ENCODE assay signal across 14 cellular contexts in genomic region chr9:131707050-131707449, GRCh38. TPM values are rescaled to one million over a fixed set of nuclear protein-coding genes. Genes with fewer than 3 reads are reported as not detected.
DNase-seq lines count a peak whose midpoint lies in the region; ATAC-seq, FAIRE-seq and TF ChIP-seq lines count a peak whose summit lies in the region.
"Had no signal": no experiment of that assay in that cellular context is flagged by ENCODE, and none has a peak within 500 bp of the region (broad histone marks: within the 10 kb centered on the region; RNA-seq: fewer than 3 reads in every experiment).

No MANE protein-coding gene starts in this region.

- H3K36me3 ChIP-seq in hepatocyte (replicated peaks; ENCODE audit: insufficient read depth, low read depth): no peaks in the 10 kb centered on the region

- H3K27me3 ChIP-seq in hepatocyte: no peaks in the 10 kb centered on the region

- no peak overlapping the region for H2AFZ ChIP-seq in hepatocyte

- POLR2A ChIA-PET in activated B cell treated with CpG ODN at 0.5 μM for 24 hours (lab: Charles Lee): interaction anchor here (0.7 to 1.2 kb wide), 2 partner anchors 31 to 33 kb away, joined by 3 read pairs; no protein-coding TSS in a partner anchor

- intact Hi-C loops in activated B cell treated with CpG ODN at 0.5 μM for 24 hours (cut with micrococcal nuclease): no loop called here

- H3K9me3 Mint-ChIP-seq in activated B cell treated with CpG ODN at 0.5 μM for 24 hours: no peaks in the 10 kb centered on the region
- H3K9me3 Mint-ChIP-seq in stimulated activated memory B cell treated with anti-CD40 and anti-IgM and Interleukin-4, amounts not matched to agents 10 μg/mL and 1 μg/mL and 100 μg/mL, for 72 hours: no peaks in the 10 kb centered on the region

- CTCF ChIA-PET in activated B cell treated with CpG ODN at 0.5 μM for 24 hours (lab: Charles Lee): interaction anchor here (1.5 kb wide), 1 partner anchor 10 kb away, joined by 3 read pairs; no protein-coding TSS in a partner anchor

- H3K27ac Mint-ChIP-seq in activated B cell treated with CpG ODN at 0.5 μM for 24 hours: peak overlapping the region; percentile 61
- peak overlapping the region; percentile 96 for H3K27ac Mint-ChIP-seq in stimulated activated memory B cell treated with anti-CD40 and anti-IgM and Interleukin-4, amounts not matched to agents 10 μg/mL and 1 μg/mL and 100 μg/mL, for 72 hours

- WGBS in hepatocyte (ENCODE audit: low lambda C conversion rate, missing lambda C conversion rate): 77% methylated on average over 5 of the region's 5 CpGs

- H3K27ac ChIP-seq in hepatocyte: peak overlapping the region; percentile 26

- peaks cover 22% of the 10 kb centered on the region for H4K20me1 ChIP-seq in hepatocyte (ENCODE audit: insufficient read depth, poor library complexity, severe bottlenecking)

- peak overlapping the region; percentile 8 for H3K4me2 ChIP-seq in hepatocyte

- no peak for TF ChIP-seq CTCF in activated B cell treated with CpG ODN at 0.5 μM for 24 hours (IDR thresholded peaks at IDR 0.05)
- no peak for TF ChIP-seq CTCF in hepatocyte (IDR thresholded peaks at IDR 0.05; ENCODE audit: poor library complexity)

- H3K9me3 ChIP-seq in hepatocyte (ENCODE audit: low read depth): no peaks in the 10 kb centered on the region

- DNase-seq in DMS53 treated with DMSO at 0.1 percent for 48 hours (lab: John Stamatoyannopoulos, UW; ENCODE audit: unreplicated experiment): peak; percentile 8
- DNase-seq in DMS53 (lab: John Stamatoyannopoulos, UW): no peak
- DNase-seq in activated B cell treated with CpG ODN at 0.5 μM for 24 hours: no peak
- DNase-seq in hepatocyte (ENCODE audit: low spot score): no peak
- DNase-seq in NCI-H1105 (lab: John Stamatoyannopoulos, UW): no peak
- DNase-seq in GM19239 (ENCODE audit: insufficient read length, low spot score): no peak
- DNase-seq in stimulated activated CD4-positive, alpha-beta T cell treated with anti-CD3 and anti-CD28 coated beads, Interleukin-2, amount 100 ng/mL, for 24 hours: no peak
- DNase-seq: 8988T; activated effector memory CD4-positive, alpha-beta T cell treated with anti-CD3 and anti-CD28 coated beads, Interleukin-2, amount 50 U/mL, for 16 hours; cortex of kidney; hippocampal formation; NCI-H187 had no signal

- no peaks in the 10 kb centered on the region for H3K9me2 ChIP-seq in hepatocyte (replicated peaks; ENCODE audit: insufficient read depth)

- no peak overlapping the region for H3K4me3 ChIP-seq in hepatocyte

- no peak for FAIRE-seq in GM19239 (lab: Jason Lieb, UNC)
- FAIRE-seq: HTR-8/SVneo had no signal

- H3K4me1 Mint-ChIP-seq in activated B cell treated with CpG ODN at 0.5 μM for 24 hours: peaks cover 99% of the 10 kb centered on the region
- H3K4me1 Mint-ChIP-seq in stimulated activated memory B cell treated with anti-CD40 and anti-IgM and Interleukin-4, amounts not matched to agents 10 μg/mL and 1 μg/mL and 100 μg/mL, for 72 hours: peaks cover 89% of the 10 kb centered on the region

- H3K27me3 Mint-ChIP-seq in activated B cell treated with CpG ODN at 0.5 μM for 24 hours: no peaks in the 10 kb centered on the region
- H3K27me3 Mint-ChIP-seq in stimulated activated memory B cell treated with anti-CD40 and anti-IgM and Interleukin-4, amounts not matched to agents 10 μg/mL and 1 μg/mL and 100 μg/mL, for 72 hours: no peaks in the 10 kb centered on the region

- peaks cover 98% of the 10 kb centered on the region for H3K79me2 ChIP-seq in hepatocyte

- peaks cover 26% of the 10 kb centered on the region for H3K36me3 Mint-ChIP-seq in activated B cell treated with CpG ODN at 0.5 μM for 24 hours (ENCODE audit: low read depth)
- H3K36me3 Mint-ChIP-seq in stimulated activated memory B cell treated with anti-CD40 and anti-IgM and Interleukin-4, amounts not matched to agents 10 μg/mL and 1 μg/mL and 100 μg/mL, for 72 hours: peaks cover 48% of the 10 kb centered on the region

- H3K4me1 ChIP-seq in hepatocyte (ENCODE audit: insufficient read depth): peaks cover 39% of the 10 kb centered on the region

- no peak overlapping the region for H3K4me3 Mint-ChIP-seq in activated B cell treated with CpG ODN at 0.5 μM for 24 hours
- no peak overlapping the region for H3K4me3 Mint-ChIP-seq in stimulated activated memory B cell treated with anti-CD40 and anti-IgM and Interleukin-4, amounts not matched to agents 10 μg/mL and 1 μg/mL and 100 μg/mL, for 72 hours

- no peak for ATAC-seq in activated B cell treated with CpG ODN at 0.5 μM for 24 hours (ENCODE audit: low read depth)
- ATAC-seq in stimulated activated memory B cell treated with anti-CD40 and anti-IgM and Interleukin-4, amounts not matched to agents 10 μg/mL and 1 μg/mL and 100 μg/mL, for 72 hours: no peak

RNA-seq across cellular contexts. Expression of gene RAPGEF1, which starts 32.8 kb away (rescaled TPM):
- 278 and 318 TPM in 2 replicates for total RNA-seq in activated B cell treated with CpG ODN at 0.5 μM for 24 hours
- total RNA-seq in hepatocyte: 26.2 and 27.5 TPM in 2 replicates
- polyA plus RNA-seq in hepatocyte: 24.8 and 29.7 TPM in 2 replicates
